8 cellular contexts compared by ENCODE assay signal in the genomic region with DNA sequence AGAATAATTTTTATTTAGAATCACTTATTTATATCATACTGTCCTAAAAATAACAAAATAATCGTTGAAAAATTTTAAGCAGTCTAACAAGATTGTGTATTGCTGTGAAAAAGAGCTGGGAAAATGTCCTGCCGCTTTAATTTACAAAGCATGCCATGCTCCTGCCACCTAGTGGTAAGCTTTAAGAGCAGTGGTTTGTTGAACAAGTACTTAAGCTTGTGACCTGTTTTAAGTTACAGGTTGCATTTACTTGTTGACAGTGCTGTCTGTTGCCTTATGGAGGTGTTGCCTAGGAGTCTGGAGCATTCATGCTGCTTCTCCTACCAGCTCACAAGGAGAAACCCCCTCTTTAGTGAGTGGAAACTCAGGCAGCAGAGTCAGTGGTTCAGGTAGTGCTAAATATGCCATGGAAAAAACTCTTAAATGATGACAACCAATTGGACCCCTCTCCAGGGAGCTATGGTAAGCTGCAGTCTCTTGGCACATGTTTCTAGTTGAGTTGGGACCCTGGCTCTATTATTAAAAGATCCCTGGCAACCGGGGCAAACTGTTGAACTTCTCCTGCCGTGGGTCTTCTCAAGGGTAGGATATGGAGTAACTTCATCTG.
DNase-seq lines count a peak whose midpoint lies in the region; ATAC-seq and FAIRE-seq lines count a peak whose summit lies in the region.

No MANE protein-coding gene starts in this region.

- H3K27me3 ChIP-seq in CD4-positive, CD25-positive, alpha-beta regulatory T cell (ENCODE audit: control insufficient read depth, insufficient read depth, low read length), result no peaks in the 10 kb centered on the region

- H3K36me3 Mint-ChIP-seq in CD4-positive, CD25-positive, alpha-beta regulatory T cell, result no peaks in the 10 kb centered on the region
- H3K36me3 Mint-ChIP-seq in activated CD8-positive, alpha-beta T cell treated with anti-CD3 and anti-CD28 coated beads, Interleukin-2, amount 10 ng/mL, durations not matched to agents 7 days and 5 days (ENCODE audit: low read depth), result no peaks in the 10 kb centered on the region

- no peaks in the 10 kb centered on the region for H3K36me3 ChIP-seq in CD4-positive, CD25-positive, alpha-beta regulatory T cell (ENCODE audit: control insufficient read depth, insufficient read depth, low read length)

- POLR2A ChIA-PET in activated CD8-positive, alpha-beta T cell treated with anti-CD3 and anti-CD28 coated beads, Interleukin-2, amount 10 ng/mL, durations not matched to agents 7 days and 5 days (lab: Charles Lee), result interaction anchor here (0.6 to 1.2 kb wide), 4 partner anchors 30 to 249 kb away, joined by 3 read pairs; no protein-coding TSS in a partner anchor

- peak; percentile 84 for FAIRE-seq in GM18507 (lab: Jason Lieb, UNC)

- H3K9me3 Mint-ChIP-seq in CD4-positive, CD25-positive, alpha-beta regulatory T cell, result no peaks in the 10 kb centered on the region
- H3K9me3 Mint-ChIP-seq in activated CD8-positive, alpha-beta T cell treated with anti-CD3 and anti-CD28 coated beads, Interleukin-2, amount 10 ng/mL, durations not matched to agents 7 days and 5 days (ENCODE audit: insufficient read depth), result no peaks in the 10 kb centered on the region

- no peak overlapping the region for H3K27ac Mint-ChIP-seq in CD4-positive, CD25-positive, alpha-beta regulatory T cell
- no peak overlapping the region for H3K27ac Mint-ChIP-seq in activated CD8-positive, alpha-beta T cell treated with anti-CD3 and anti-CD28 coated beads, Interleukin-2, amount 10 ng/mL, durations not matched to agents 7 days and 5 days

- CTCF ChIA-PET in activated CD8-positive, alpha-beta T cell treated with anti-CD3 and anti-CD28 coated beads, Interleukin-2, amount 10 ng/mL, durations not matched to agents 7 days and 5 days (lab: Charles Lee), result interaction anchor here (0.5 to 6.0 kb wide), 64 partner anchors 8 to 558 kb away, joined by 3 to 82 read pairs (median 4); partner anchors contain the start of gene SPATA13

- H3K4me1 Mint-ChIP-seq in CD4-positive, CD25-positive, alpha-beta regulatory T cell, result peaks cover 0 to 41% (median 19%) of the 10 kb centered on the region in 4 donors
- H3K4me1 Mint-ChIP-seq in activated CD8-positive, alpha-beta T cell treated with anti-CD3 and anti-CD28 coated beads, Interleukin-2, amount 10 ng/mL, durations not matched to agents 7 days and 5 days (ENCODE audit: low read depth), result peaks cover 38% of the 10 kb centered on the region

- peak; percentile 53 to 70 for ATAC-seq in CD4-positive, CD25-positive, alpha-beta regulatory T cell (ENCODE audit: low read depth in 2 of 2)
- peak; percentile 66 for ATAC-seq in activated CD8-positive, alpha-beta T cell treated with anti-CD3 and anti-CD28 coated beads, Interleukin-2, amount 10 ng/mL, durations not matched to agents 7 days and 5 days
- ATAC-seq in GM19452 (IDR thresholded peaks at IDR 0.05; ENCODE audit: unreplicated experiment) (no peak), HG02678 (IDR thresholded peaks at IDR 0.05; ENCODE audit: unreplicated experiment) (no peak)

- no peak overlapping the region for H3K27ac ChIP-seq in CD4-positive, CD25-positive, alpha-beta regulatory T cell (ENCODE audit: insufficient read depth, low read length, poor library complexity, severe bottlenecking)

- peak in 2 of 3 donors; percentile 49 to 77 for DNase-seq in CD4-positive, CD25-positive, alpha-beta regulatory T cell
- DNase-seq in GM18507 (ENCODE audit: extremely low spot score, insufficient read length, low read depth), result no peak
- DNase-seq in NCI-H526 (lab: John Stamatoyannopoulos, UW), result peak; percentile 33 to 83
- DNase-seq in activated CD8-positive, alpha-beta T cell treated with anti-CD3 and anti-CD28 coated beads, Interleukin-2, amount 10 ng/mL, durations not matched to agents 7 days and 5 days, result peak; percentile 69
- peak; percentile 78 for DNase-seq in globus pallidus (ENCODE audit: low spot score)
- DNase-seq in renal cortical epithelial cell (ENCODE audit: low read depth), result peak; percentile 79

- H3K4me1 ChIP-seq in CD4-positive, CD25-positive, alpha-beta regulatory T cell (ENCODE audit: control insufficient read depth, insufficient read depth, low read length, poor library complexity, severe bottlenecking), result peaks cover 10% of the 10 kb centered on the region

- no peaks in the 10 kb centered on the region for H3K27me3 Mint-ChIP-seq in CD4-positive, CD25-positive, alpha-beta regulatory T cell
- no peaks in the 10 kb centered on the region for H3K27me3 Mint-ChIP-seq in activated CD8-positive, alpha-beta T cell treated with anti-CD3 and anti-CD28 coated beads, Interleukin-2, amount 10 ng/mL, durations not matched to agents 7 days and 5 days (ENCODE audit: low read depth)

- H3K9me3 ChIP-seq in CD4-positive, CD25-positive, alpha-beta regulatory T cell (ENCODE audit: control insufficient read depth in 2 of 2, low read length in 2 of 2), result no peaks in the 10 kb centered on the region

- H3K4me3 Mint-ChIP-seq in CD4-positive, CD25-positive, alpha-beta regulatory T cell, result no peak overlapping the region
- H3K4me3 Mint-ChIP-seq in activated CD8-positive, alpha-beta T cell treated with anti-CD3 and anti-CD28 coated beads, Interleukin-2, amount 10 ng/mL, durations not matched to agents 7 days and 5 days, result no peak overlapping the region

- no peak overlapping the region for H3K4me3 ChIP-seq in CD4-positive, CD25-positive, alpha-beta regulatory T cell (ENCODE audit: low read depth, low read length)

Comparison
In these comparisons a context has a peak if more than half of its experiments do, and no peak if none do; other contexts are left out.
1. ATAC-seq: peak in CD4-positive, CD25-positive, alpha-beta regulatory T cell (2 of 2) and activated CD8-positive, alpha-beta T cell treated with anti-CD3 and anti-CD28 coated beads, Interleukin-2, amount 10 ng/mL, durations not matched to agents 7 days and 5 days (single experiment); none in GM19452 (single experiment) and HG02678 (single experiment).